ENCODE assay signal across 13 cellular contexts in the genomic region with DNA sequence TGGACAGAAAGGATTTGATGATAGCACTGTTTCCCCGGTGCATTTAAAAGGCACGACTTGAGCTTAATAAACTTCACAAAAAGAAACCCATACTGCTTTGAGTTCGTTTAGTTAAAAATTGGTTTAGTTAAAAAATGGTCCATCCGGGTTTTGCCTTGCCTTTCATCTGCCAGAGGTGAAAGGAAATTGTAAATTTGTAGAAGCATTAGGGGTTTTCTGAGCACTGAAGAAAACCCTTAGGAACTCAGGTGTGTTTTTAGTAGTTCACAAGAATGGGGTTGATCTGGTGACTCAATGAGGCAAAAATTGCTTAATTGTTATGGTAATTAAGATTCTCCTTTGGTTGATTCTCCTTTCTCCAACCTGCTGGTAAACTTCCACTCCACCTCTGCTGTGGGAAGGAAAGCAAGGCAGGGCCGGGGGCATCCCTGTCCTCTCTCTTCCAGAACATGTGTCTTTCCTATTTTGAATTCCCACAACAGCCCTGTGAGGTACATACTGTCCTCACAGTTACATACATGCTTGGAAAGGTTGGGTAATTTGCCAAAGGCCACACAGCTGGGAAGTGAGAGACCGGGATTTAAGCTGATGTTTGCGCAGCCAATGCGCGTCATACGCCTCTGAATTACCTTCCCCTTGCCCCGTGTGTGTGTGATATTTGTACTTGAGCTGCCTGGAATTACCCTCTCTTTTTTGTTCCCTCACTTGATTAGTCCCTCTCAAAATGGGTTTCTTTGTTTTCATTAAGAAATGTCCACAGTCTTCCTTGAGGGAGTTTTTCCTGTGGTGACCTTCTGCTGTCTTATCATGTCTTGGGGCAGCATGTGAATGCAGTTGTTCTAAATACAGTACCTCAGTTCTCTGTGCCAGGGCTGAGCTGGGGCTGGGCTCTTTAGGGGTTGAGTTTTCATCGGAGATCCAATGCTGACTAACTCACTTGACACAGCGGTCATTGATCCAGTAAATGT.
DNase-seq lines count a peak whose midpoint lies in the region; ATAC-seq lines count a peak whose summit lies in the region.
"Had no signal": no experiment of that assay in that cellular context is flagged by ENCODE, and none has a peak within 500 bp of the region (broad histone marks: within the 10 kb centered on the region; RNA-seq: fewer than 3 reads in every experiment).

No MANE protein-coding gene starts in this region.

- peak; percentile 30 for ATAC-seq in activated naive CD8-positive, alpha-beta T cell treated with anti-CD3 and anti-CD28 coated beads, Interleukin-2, amount 10 ng/mL, durations not matched to agents 7 days and 5 days (ENCODE audit: low read depth)
- ATAC-seq in HG03571 (IDR thresholded peaks at IDR 0.05; ENCODE audit: unreplicated experiment) (no peak), HG03097 (IDR thresholded peaks at IDR 0.05; ENCODE audit: low FRiP score, unreplicated experiment) (no peak)
- ATAC-seq: left lung had no signal

- no peaks in the 10 kb centered on the region for H3K9me3 ChIP-seq in iPS-15b (ENCODE audit: control insufficient read depth, insufficient read depth, low read length)
- no peaks in the 10 kb centered on the region for H3K9me3 ChIP-seq in thymus (ENCODE audit: control insufficient read depth)
- H3K9me3 ChIP-seq: left lung had no signal

- H3K36me3 Mint-ChIP-seq in activated naive CD4-positive, alpha-beta T cell treated with anti-CD3 and anti-CD28 coated beads, Interleukin-2, amount 10 ng/mL, durations not matched to agents 7 days and 5 days: no peaks in the 10 kb centered on the region
- no peaks in the 10 kb centered on the region for H3K36me3 Mint-ChIP-seq in activated naive CD8-positive, alpha-beta T cell treated with anti-CD3 and anti-CD28 coated beads, Interleukin-2, amount 10 ng/mL, durations not matched to agents 7 days and 5 days

- 92% methylated on average over 13 of the region's 13 CpGs for WGBS in thymus

- H3K27me3 ChIP-seq in iPS-15b (ENCODE audit: control insufficient read depth, insufficient read depth, low read length): no peaks in the 10 kb centered on the region
- no peaks in the 10 kb centered on the region for H3K27me3 ChIP-seq in thymus (ENCODE audit: control insufficient read depth, insufficient read depth)
- H3K27me3 ChIP-seq: dorsolateral prefrontal cortex, left lung had no signal

- H3K4me3 Mint-ChIP-seq in activated naive CD4-positive, alpha-beta T cell treated with anti-CD3 and anti-CD28 coated beads, Interleukin-2, amount 10 ng/mL, durations not matched to agents 7 days and 5 days: no peak overlapping the region
- no peak overlapping the region for H3K4me3 Mint-ChIP-seq in activated naive CD8-positive, alpha-beta T cell treated with anti-CD3 and anti-CD28 coated beads, Interleukin-2, amount 10 ng/mL, durations not matched to agents 7 days and 5 days
- H3K4me3 Mint-ChIP-seq: T-helper 1 cell treated with Interleukin-12 subunit alpha and Interleukin-12 subunit beta and Interleukin-4 antibody, amounts not matched to agents 30 μg/mL and 1 μg/mL, for 36 hours had no signal

- CTCF ChIA-PET in activated naive CD4-positive, alpha-beta T cell treated with anti-CD3 and anti-CD28 coated beads, Interleukin-2, amount 10 ng/mL, durations not matched to agents 7 days and 5 days (lab: Charles Lee): interaction anchor here (0.7 to 3.7 kb wide), 14 partner anchors 9 to 152 kb away, joined by 3 to 26 read pairs (median 5); a partner anchor contains a TSS

- H3K4me3 ChIP-seq in iPS-15b (ENCODE audit: low read depth, low read length): peak overlapping the region; percentile 16
- H3K4me3 ChIP-seq in thymus (ENCODE audit: low read length): no peak overlapping the region
- H3K4me3 ChIP-seq: dorsolateral prefrontal cortex, left lung had no signal

- no peak overlapping the region for H3K9ac ChIP-seq in iPS-15b (ENCODE audit: low read depth, low read length)

- POLR2A ChIA-PET in activated naive CD8-positive, alpha-beta T cell treated with anti-CD3 and anti-CD28 coated beads, Interleukin-2, amount 10 ng/mL, durations not matched to agents 7 days and 5 days (lab: Charles Lee): interaction anchor here (0.7 kb wide), 1 partner anchor 82 kb away, joined by 3 read pairs; no protein-coding TSS in a partner anchor

- H3K27ac Mint-ChIP-seq in activated naive CD4-positive, alpha-beta T cell treated with anti-CD3 and anti-CD28 coated beads, Interleukin-2, amount 10 ng/mL, durations not matched to agents 7 days and 5 days: peak overlapping the region; percentile 55
- peak overlapping the region; percentile 50 for H3K27ac Mint-ChIP-seq in activated naive CD8-positive, alpha-beta T cell treated with anti-CD3 and anti-CD28 coated beads, Interleukin-2, amount 10 ng/mL, durations not matched to agents 7 days and 5 days

- peaks cover 25% of the 10 kb centered on the region for H3K4me1 Mint-ChIP-seq in activated naive CD4-positive, alpha-beta T cell treated with anti-CD3 and anti-CD28 coated beads, Interleukin-2, amount 10 ng/mL, durations not matched to agents 7 days and 5 days
- peaks cover 35% of the 10 kb centered on the region for H3K4me1 Mint-ChIP-seq in activated naive CD8-positive, alpha-beta T cell treated with anti-CD3 and anti-CD28 coated beads, Interleukin-2, amount 10 ng/mL, durations not matched to agents 7 days and 5 days

- H3K27me3 Mint-ChIP-seq in activated naive CD4-positive, alpha-beta T cell treated with anti-CD3 and anti-CD28 coated beads, Interleukin-2, amount 10 ng/mL, durations not matched to agents 7 days and 5 days: no peaks in the 10 kb centered on the region
- H3K27me3 Mint-ChIP-seq in activated naive CD8-positive, alpha-beta T cell treated with anti-CD3 and anti-CD28 coated beads, Interleukin-2, amount 10 ng/mL, durations not matched to agents 7 days and 5 days: peaks cover 1% of the 10 kb centered on the region

- peak overlapping the region; percentile 36 for H3K27ac ChIP-seq in thymus (ENCODE audit: low read depth)
- H3K27ac ChIP-seq: dorsolateral prefrontal cortex, left lung had no signal

- H3K4me1 ChIP-seq in iPS-15b (ENCODE audit: control insufficient read depth, insufficient read depth, low read length) (peaks cover 36% of the 10 kb centered on the region), thymus (ENCODE audit: control insufficient read depth, insufficient read depth, low read length) (peaks cover 9% of the 10 kb centered on the region)

- no peaks in the 10 kb centered on the region for H3K9me3 Mint-ChIP-seq in activated naive CD4-positive, alpha-beta T cell treated with anti-CD3 and anti-CD28 coated beads, Interleukin-2, amount 10 ng/mL, durations not matched to agents 7 days and 5 days
- H3K9me3 Mint-ChIP-seq in activated naive CD8-positive, alpha-beta T cell treated with anti-CD3 and anti-CD28 coated beads, Interleukin-2, amount 10 ng/mL, durations not matched to agents 7 days and 5 days: no peaks in the 10 kb centered on the region
- H3K9me3 Mint-ChIP-seq: T-helper 1 cell treated with Interleukin-12 subunit alpha and Interleukin-12 subunit beta and Interleukin-4 antibody, amounts not matched to agents 30 μg/mL and 1 μg/mL, for 36 hours had no signal

- H3K36me3 ChIP-seq in iPS-15b (ENCODE audit: control insufficient read depth, insufficient read depth, low read length): no peaks in the 10 kb centered on the region
- H3K36me3 ChIP-seq in thymus (ENCODE audit: control insufficient read depth, insufficient read depth): no peaks in the 10 kb centered on the region
- H3K36me3 ChIP-seq: left lung had no signal

- no peak for DNase-seq in activated naive CD4-positive, alpha-beta T cell treated with anti-CD3 and anti-CD28 coated beads, Interleukin-2, amount 10 ng/mL, durations not matched to agents 7 days and 5 days
- DNase-seq in activated naive CD4-positive, alpha-beta T cell treated with Interleukin-2 at 50 U/mL for 16 hours: no peak
- no peak for DNase-seq in activated naive CD8-positive, alpha-beta T cell treated with anti-CD3 and anti-CD28 coated beads, Interleukin-2, amount 10 ng/mL, durations not matched to agents 7 days and 5 days
- no peak for DNase-seq in LoVo (ENCODE audit: low spot score)
- DNase-seq: amniotic stem cell; dorsolateral prefrontal cortex; left lung; stimulated activated CD4-positive, alpha-beta T cell treated with anti-CD3 and anti-CD28 coated beads, Interleukin-12 subunit alpha, Interleukin-12 subunit beta, amount 100 ng/mL, for 4 hours had no signal
